1 cellular context compared by ENCODE assay signal in genomic region chr1:205294175-205294913, GRCh38.
TF ChIP-seq lines count a peak whose summit lies in the region.

No MANE protein-coding gene starts in this region.

TF ChIP-seq in SK-N-SH, 30 proteins besides CTCF, POLR2A, EP300 and RAD21 (continued from another document):
- TF ChIP-seq ZBTB33 (IDR thresholded peaks at IDR 0.05; ENCODE audit: borderline replicate concordance, low read depth) (peak; percentile 59; the same call in 1 of the 2 replicates), IRF3 (IDR thresholded peaks at IDR 0.05; ENCODE audit: low read depth, low read length) (no peak), NRF1 (IDR thresholded peaks at IDR 0.05; ENCODE audit: low read depth, low read length) (no peak), ELF1 (IDR thresholded peaks at IDR 0.05) (peak; percentile 14; the same call in 1 of the 2 replicates), SIN3A (IDR thresholded peaks at IDR 0.05; ENCODE audit: borderline replicate concordance, low read depth, low read length) (peak; percentile 28; the same call in 1 of the 2 replicates), MEF2A (IDR thresholded peaks at IDR 0.05; ENCODE audit: borderline replicate concordance, low read depth) (peak; percentile 76; the same call in 1 of the 2 replicates), RFX5 (IDR thresholded peaks at IDR 0.05; ENCODE audit: low read length) (no peak), TCF12 (IDR thresholded peaks at IDR 0.05) (peak; percentile 75), TEAD4 (IDR thresholded peaks at IDR 0.05; ENCODE audit: borderline replicate concordance, insufficient read depth) (peak; percentile 80), SMC3 (IDR thresholded peaks at IDR 0.05; ENCODE audit: low read depth, low read length) (no peak), FOXM1 (IDR thresholded peaks at IDR 0.05; ENCODE audit: low read depth) (no peak), MXI1 (IDR thresholded peaks at IDR 0.05; ENCODE audit: low read depth, low read length) (no peak), POLR2AphosphoS5 (IDR thresholded peaks at IDR 0.05; ENCODE audit: low read depth, low read length) (peak; percentile 36; the same call in 1 of the 2 replicates), TAF1 (IDR thresholded peaks at IDR 0.05; ENCODE audit: borderline replicate concordance, low read depth, low read length) (no peak), JUND (IDR thresholded peaks at IDR 0.05) (peak; percentile 79), RCOR1 (IDR thresholded peaks at IDR 0.05; ENCODE audit: low read length) (no peak)
